23 cellular contexts compared by ENCODE assay signal in genomic region chr4:40582413-40582812, GRCh38. TPM values are rescaled to one million over a fixed set of nuclear protein-coding genes. Genes with fewer than 3 reads are reported as not detected.
DNase-seq lines count a peak whose midpoint lies in the region; ATAC-seq, FAIRE-seq and TF ChIP-seq lines count a peak whose summit lies in the region.
"Had no signal": no experiment of that assay in that cellular context is flagged by ENCODE, and none has a peak within 500 bp of the region (broad histone marks: within the 10 kb centered on the region; RNA-seq: fewer than 3 reads in every experiment).

No MANE protein-coding gene starts in this region.

- H3K27ac Mint-ChIP-seq in nephron progenitor cell (peak overlapping the region; percentile 17), immature natural killer cell (no peak overlapping the region)
- no peak overlapping the region for H3K27ac Mint-ChIP-seq in activated CD8-positive, alpha-beta T cell treated with anti-CD3 and anti-CD28 coated beads, Interleukin-2, amount 10 ng/mL, durations not matched to agents 7 days and 5 days

- H3K36me3 Mint-ChIP-seq in nephron progenitor cell (ENCODE audit: low read depth) (no peaks in the 10 kb centered on the region), immature natural killer cell (no peaks in the 10 kb centered on the region)
- H3K36me3 Mint-ChIP-seq in activated CD8-positive, alpha-beta T cell treated with anti-CD3 and anti-CD28 coated beads, Interleukin-2, amount 10 ng/mL, durations not matched to agents 7 days and 5 days (ENCODE audit: low read depth), result no peaks in the 10 kb centered on the region

- FAIRE-seq in HepG2 (lab: Jason Lieb, UNC), result no peak
- FAIRE-seq: G401.6, H54 had no signal

- no TSS peak for BruUV-seq in HepG2 (replicated peaks; lab: Mats Ljungman, UMichigan)

- no peak overlapping the region for H3K27ac ChIP-seq in HepG2 (ENCODE audit: extremely low read length, insufficient read depth, low read length)
- no peak overlapping the region for H3K27ac ChIP-seq in right lobe of liver
- H3K27ac ChIP-seq in adrenal gland, result peak overlapping the region in 3 of 5 donors; percentile 31 to 84 (median 64)

- no peaks in the 10 kb centered on the region for H3K9me3 ChIP-seq in HepG2 (ENCODE audit: low read length)
- no peaks in the 10 kb centered on the region for H3K9me3 ChIP-seq in right lobe of liver
- H3K9me3 ChIP-seq in adrenal gland (replicated peaks in 1 of 3), result no peaks in the 10 kb centered on the region
- H3K9me3 ChIP-seq: BE2C, SK-N-SH had no signal

- H3K4me3 Mint-ChIP-seq in nephron progenitor cell, result no peak overlapping the region
- H3K4me3 Mint-ChIP-seq in immature natural killer cell, result no peak overlapping the region
- no peak overlapping the region for H3K4me3 Mint-ChIP-seq in activated CD8-positive, alpha-beta T cell treated with anti-CD3 and anti-CD28 coated beads, Interleukin-2, amount 10 ng/mL, durations not matched to agents 7 days and 5 days

- POLR2A ChIA-PET in HepG2 (lab: Yijun Ruan, JAX), result no interaction called here
- POLR2A ChIA-PET in activated CD8-positive, alpha-beta T cell treated with anti-CD3 and anti-CD28 coated beads, Interleukin-2, amount 10 ng/mL, durations not matched to agents 7 days and 5 days (lab: Charles Lee), result no interaction called here

- DNase-seq in HepG2 (ENCODE audit: low spot score) (no peak), right lobe of liver (no peak), adrenal gland (peak in 1 of 7 donors; percentile 18), nephron progenitor cell (no peak), immature natural killer cell (no peak)
- no peak for DNase-seq in activated CD8-positive, alpha-beta T cell treated with anti-CD3 and anti-CD28 coated beads, Interleukin-2, amount 10 ng/mL, durations not matched to agents 7 days and 5 days
- no peak for DNase-seq in activated naive CD4-positive, alpha-beta T cell treated with anti-CD3 and anti-CD28 coated beads, Interleukin-2, amount 50 U/mL, for 16 hours
- DNase-seq: 8988T; ACHN; BE2C; DMS53; Karpas-422; NCI-H1092 treated with DMSO at 0.1 percent for 48 hours; NCI-H1436; NCI-H187 treated with DMSO at 0.1 percent for 48 hours; NCI-H2171 treated with DMSO at 0.1 percent for 48 hours; NCI-H524; NCI-H748 treated with DMSO at 0.1 percent for 48 hours; NK-92 treated with Interleukin-12 subunit alpha and Interleukin-12 subunit beta, amount 100 ng/mL, for 24 hours; PC-3; SK-N-SH had no signal

- no peak overlapping the region for H2AFZ ChIP-seq in HepG2 (ENCODE audit: low read length)

- no peaks in the 10 kb centered on the region for H3K9me3 Mint-ChIP-seq in nephron progenitor cell
- H3K9me3 Mint-ChIP-seq in immature natural killer cell, result no peaks in the 10 kb centered on the region
- H3K9me3 Mint-ChIP-seq in activated CD8-positive, alpha-beta T cell treated with anti-CD3 and anti-CD28 coated beads, Interleukin-2, amount 10 ng/mL, durations not matched to agents 7 days and 5 days (ENCODE audit: insufficient read depth), result no peaks in the 10 kb centered on the region

- intact Hi-C loops in HepG2 (cut with micrococcal nuclease; ENCODE audit: unreplicated experiment) (no loop called here), right lobe of liver (cut with DNase I) (no loop called here), adrenal gland (cut with DNase I) (no loop called here)

- H3K36me3 ChIP-seq in HepG2 (replicated peaks in 1 of 2; ENCODE audit: control insufficient read depth in 1 of 2, insufficient read depth in 2 of 2, low read length in 2 of 2), result no peaks in the 10 kb centered on the region
- no peaks in the 10 kb centered on the region for H3K36me3 ChIP-seq in right lobe of liver
- no peaks in the 10 kb centered on the region for H3K36me3 ChIP-seq in adrenal gland (replicated peaks in 1 of 2)
- H3K36me3 ChIP-seq: BE2C had no signal

- ATAC-seq in HepG2, result no peak
- ATAC-seq in right lobe of liver, result no peak
- no peak for ATAC-seq in activated CD8-positive, alpha-beta T cell treated with anti-CD3 and anti-CD28 coated beads, Interleukin-2, amount 10 ng/mL, durations not matched to agents 7 days and 5 days
- ATAC-seq: PC-3 had no signal

- no peak for TF ChIP-seq EP300 in HepG2 (IDR thresholded peaks at IDR 0.05; ENCODE audit: low read depth in 2 of 2, low read length in 2 of 2)
- TF ChIP-seq EP300 in HepG2 (CRISPR knock-in tag; IDR thresholded peaks at IDR 0.05; ENCODE audit: borderline replicate concordance), result no peak

- H3K9ac ChIP-seq in HepG2 (ENCODE audit: insufficient read depth, low read depth, low read length), result no peak overlapping the region
- H3K9ac ChIP-seq: SK-N-SH had no signal

- TF ChIP-seq CTCF in HepG2 (CRISPR knock-in tag; IDR thresholded peaks at IDR 0.05) (no peak), right lobe of liver (IDR thresholded peaks at IDR 0.05) (no peak), adrenal gland (IDR thresholded peaks at IDR 0.05) (no peak), nephron progenitor cell (IDR thresholded peaks at IDR 0.05) (no peak)

- H3K4me3 ChIP-seq in HepG2 (replicated peaks in 1 of 3; ENCODE audit: insufficient read depth in 1 of 3, low read depth in 2 of 3, low read length in 3 of 3) (no peak overlapping the region), right lobe of liver (no peak overlapping the region), adrenal gland (no peak overlapping the region)

- CTCF ChIA-PET in HepG2 (lab: Yijun Ruan, JAX; ENCODE audit: low intra/inter-chr PET ratio, low total read pairs), result no interaction called here
- CTCF ChIA-PET in activated CD8-positive, alpha-beta T cell treated with anti-CD3 and anti-CD28 coated beads, Interleukin-2, amount 10 ng/mL, durations not matched to agents 7 days and 5 days (lab: Charles Lee), result no interaction called here

- TF ChIP-seq RAD21 in HepG2 (CRISPR knock-in tag; IDR thresholded peaks at IDR 0.05), result no peak

- H3K4me1 Mint-ChIP-seq in nephron progenitor cell (peaks cover 59% of the 10 kb centered on the region), immature natural killer cell (no peaks in the 10 kb centered on the region)
- peaks cover 7% of the 10 kb centered on the region for H3K4me1 Mint-ChIP-seq in activated CD8-positive, alpha-beta T cell treated with anti-CD3 and anti-CD28 coated beads, Interleukin-2, amount 10 ng/mL, durations not matched to agents 7 days and 5 days (ENCODE audit: low read depth)

- H3K27me3 ChIP-seq in HepG2 (ENCODE audit: control insufficient read depth in 1 of 2, insufficient read depth in 2 of 2, low read length in 2 of 2) (peaks cover 0 to 9% of the 10 kb centered on the region in 2 experiments; a peak in 1 of 5 replicates), right lobe of liver (no peaks in the 10 kb centered on the region), adrenal gland (no peaks in the 10 kb centered on the region)
- H3K27me3 ChIP-seq: BE2C had no signal

- no peaks in the 10 kb centered on the region for H4K20me1 ChIP-seq in HepG2 (ENCODE audit: insufficient read depth, low read length)

- in situ Hi-C loops in HepG2 (cut with HindIII; ENCODE audit: extremely low pct_ligation_motif_present, low pct_unique_long_range_greater_than_20kb), result no loop called here

- H3K4me1 ChIP-seq in HepG2 (ENCODE audit: insufficient read depth, low read length) (peaks cover 25% of the 10 kb centered on the region), right lobe of liver (peaks cover 0 to 29% (median 9%) of the 10 kb centered on the region in 4 donors), adrenal gland (replicated peaks in 1 of 2) (peaks cover 45 to 51% of the 10 kb centered on the region in 2 donors)
- H3K4me1 ChIP-seq: BE2C had no signal

- no peaks in the 10 kb centered on the region for H3K79me2 ChIP-seq in HepG2 (ENCODE audit: insufficient read depth, low read length)

- no peak overlapping the region for H3K4me2 ChIP-seq in HepG2 (ENCODE audit: low read depth, low read length)
- H3K4me2 ChIP-seq: SK-N-SH had no signal

- 64% methylated on average over 7 of the region's 7 CpGs for WGBS in HepG2 (ENCODE audit: low lambda C conversion rate)
- WGBS in right lobe of liver (ENCODE audit: insufficient coverage, low coverage, low lambda C conversion rate, missing lambda C conversion rate), result 92% methylated on average over 4 of the region's 7 CpGs
- 79 to 95% (median 89%) methylated on average over 7 of the region's 7 CpGs for WGBS in adrenal gland, 4 donors

- peaks cover 6% of the 10 kb centered on the region for H3K27me3 Mint-ChIP-seq in nephron progenitor cell (ENCODE audit: low read depth, poor library complexity)
- H3K27me3 Mint-ChIP-seq in immature natural killer cell (ENCODE audit: low read depth in 3 of 3), result peaks cover 0 to 4% (median 0%) of the 10 kb centered on the region in 3 donors
- peaks cover 16% of the 10 kb centered on the region for H3K27me3 Mint-ChIP-seq in activated CD8-positive, alpha-beta T cell treated with anti-CD3 and anti-CD28 coated beads, Interleukin-2, amount 10 ng/mL, durations not matched to agents 7 days and 5 days (ENCODE audit: low read depth)

- TF ChIP-seq POLR2A in HepG2 (IDR thresholded peaks at IDR 0.05; ENCODE audit: insufficient read depth in 1 of 2, low read depth in 2 of 2, low read length in 2 of 2) (no peak), right lobe of liver (IDR thresholded peaks at IDR 0.05) (no peak), adrenal gland (IDR thresholded peaks at IDR 0.05) (no peak)

RNA-seq across cellular contexts. Expression of gene RBM47, which starts 47.3 kb away (rescaled TPM):
- total RNA-seq in HepG2 (2016; rRNA removed; fragmentation: Illumina TruSeq; extraction: Trizol) (2.5 and 3.9 TPM in 2 replicates), right lobe of liver (10 to 100 TPM; 29.5 to 85.0 (median 51.1) TPM), adrenal gland (100 to 1,000 TPM; 143 to 370 (median 175) TPM)
- total RNA-seq in HepG2 (2016; cell fraction: cytosol; rRNA removed; fragmentation: Illumina TruSeq; extraction: Trizol; ENCODE audit: low read depth), result 0.20 and 0.26 TPM in 2 replicates
- total RNA-seq in HepG2 (2016; cell fraction: insoluble cytoplasmic fraction; rRNA removed; fragmentation: Illumina TruSeq; extraction: Trizol), result 2.2 and 3.2 TPM in 2 replicates
- total RNA-seq in HepG2 (2016; cell fraction: membrane; rRNA removed; fragmentation: Illumina TruSeq; extraction: Trizol), result 0.90 and 0.96 TPM in 2 replicates
- 1.5 and 1.6 TPM in 2 replicates for total RNA-seq in HepG2 (2016; cell fraction: nucleus; rRNA removed; fragmentation: Illumina TruSeq; extraction: Trizol)
- polyA plus RNA-seq in HepG2 (2011; rRNA removed) (1.2 and 2.0 TPM in 2 replicates), adrenal gland (100 to 1,000 TPM in 1 of 3 donors, 10 to 100 TPM in 2; 25.7 to 117 (median 26.0) TPM), immature natural killer cell (1 to 10 TPM in 1 of 3 donors, under 1 TPM in 2; 0.24 to 1.9 (median 0.49) TPM)
- 1.8 and 2.5 TPM in 2 replicates for polyA plus RNA-seq in HepG2 (2011; cell fraction: cytosol; rRNA removed)
- polyA plus RNA-seq in HepG2 (2011; cell fraction: nucleus; rRNA removed), result 2.0 and 3.4 TPM in 2 replicates
- polyA plus RNA-seq in HepG2 (2012), result 2.9 and 3.1 TPM in 2 replicates
- 0.06 and 0.08 TPM in 2 replicates for polyA plus RNA-seq in HepG2 (2016; cell fraction: cytosol; fragmentation: Illumina TruSeq; extraction: Trizol; ENCODE audit: low read depth)
- 2.9 and 4.7 TPM in 2 replicates for polyA plus RNA-seq in HepG2 (2016; cell fraction: insoluble cytoplasmic fraction; fragmentation: Illumina TruSeq; extraction: Trizol; ENCODE audit: low read depth)
- 0.32 and 0.45 TPM in 2 replicates for polyA plus RNA-seq in HepG2 (2016; cell fraction: membrane; fragmentation: Illumina TruSeq; extraction: Trizol; ENCODE audit: low read depth)
- polyA plus RNA-seq in HepG2 (2016; cell fraction: nucleus; fragmentation: Illumina TruSeq; extraction: Trizol; ENCODE audit: insufficient read depth, low read depth), result 1.5 TPM in 2 replicates
- 9.8 and 38.2 TPM in 2 replicates for polyA minus RNA-seq in HepG2 (2011; rRNA and poly(A)+ RNA removed; ENCODE audit: low replicate concordance)
- 2.9 and 3.0 TPM in 2 replicates for polyA minus RNA-seq in HepG2 (2011; cell fraction: cytosol; rRNA and poly(A)+ RNA removed)
- polyA minus RNA-seq in HepG2 (2011; cell fraction: nucleus; rRNA and poly(A)+ RNA removed), result 1.8 and 2.9 TPM in 2 replicates
- under 1 TPM; 0.60 to 0.66 TPM for total RNA-seq in activated CD8-positive, alpha-beta T cell treated with anti-CD3 and anti-CD28 coated beads, Interleukin-2, amount 10 ng/mL, durations not matched to agents 7 days and 5 days

Comparison
In these comparisons a context has a peak if more than half of its experiments do, and no peak if none do; other contexts are left out.
1. RNA of gene RBM47, which starts 47.3 kb away (total RNA-seq): 143 to 370 TPM in adrenal gland and 29.5 to 85.0 TPM in right lobe of liver; 0.20 to 3.9 TPM in HepG2 and 0.60 to 0.66 TPM in activated CD8-positive, alpha-beta T cell treated with anti-CD3 and anti-CD28 coated beads, Interleukin-2, amount 10 ng/mL, durations not matched to agents 7 days and 5 days; every median in the first group is over 4 times any median in the second.
2. H3K27ac ChIP-seq: peak in adrenal gland (3 of 5); none in HepG2 (single experiment) and right lobe of liver (0 of 3).